In the genomic region with DNA sequence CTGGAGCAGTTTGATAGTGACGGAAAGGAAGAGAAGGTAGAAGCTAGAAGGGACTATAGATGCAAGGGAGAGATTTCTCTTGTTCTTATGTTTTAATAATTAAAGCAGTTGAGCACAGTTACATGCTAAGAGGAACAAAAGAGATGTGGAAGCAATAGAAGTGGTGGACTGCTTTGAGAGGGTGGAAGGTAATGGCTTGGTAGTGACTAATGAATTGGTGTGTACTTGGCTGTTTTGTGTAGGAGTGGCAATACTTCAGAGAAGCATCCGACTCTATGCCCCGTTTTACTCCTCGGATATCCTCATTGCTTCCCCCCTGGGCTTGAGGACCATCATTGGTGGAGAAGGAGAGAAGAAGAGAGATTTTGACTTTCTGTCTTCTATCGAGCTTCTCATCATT, we compare ENCODE assay signal across 1 cellular context.
TF ChIP-seq lines count a peak whose summit lies in the region.

No MANE protein-coding gene starts in this region.

TF ChIP-seq in HCT116, 20 proteins besides CTCF, POLR2A, EP300 and RAD21:
- TF ChIP-seq SIN3A (IDR thresholded peaks at IDR 0.05; ENCODE audit: low read depth), result no peak
- no peak for TF ChIP-seq CEBPB (IDR thresholded peaks at IDR 0.05; ENCODE audit: low read depth)
- TF ChIP-seq, protein P1, sequence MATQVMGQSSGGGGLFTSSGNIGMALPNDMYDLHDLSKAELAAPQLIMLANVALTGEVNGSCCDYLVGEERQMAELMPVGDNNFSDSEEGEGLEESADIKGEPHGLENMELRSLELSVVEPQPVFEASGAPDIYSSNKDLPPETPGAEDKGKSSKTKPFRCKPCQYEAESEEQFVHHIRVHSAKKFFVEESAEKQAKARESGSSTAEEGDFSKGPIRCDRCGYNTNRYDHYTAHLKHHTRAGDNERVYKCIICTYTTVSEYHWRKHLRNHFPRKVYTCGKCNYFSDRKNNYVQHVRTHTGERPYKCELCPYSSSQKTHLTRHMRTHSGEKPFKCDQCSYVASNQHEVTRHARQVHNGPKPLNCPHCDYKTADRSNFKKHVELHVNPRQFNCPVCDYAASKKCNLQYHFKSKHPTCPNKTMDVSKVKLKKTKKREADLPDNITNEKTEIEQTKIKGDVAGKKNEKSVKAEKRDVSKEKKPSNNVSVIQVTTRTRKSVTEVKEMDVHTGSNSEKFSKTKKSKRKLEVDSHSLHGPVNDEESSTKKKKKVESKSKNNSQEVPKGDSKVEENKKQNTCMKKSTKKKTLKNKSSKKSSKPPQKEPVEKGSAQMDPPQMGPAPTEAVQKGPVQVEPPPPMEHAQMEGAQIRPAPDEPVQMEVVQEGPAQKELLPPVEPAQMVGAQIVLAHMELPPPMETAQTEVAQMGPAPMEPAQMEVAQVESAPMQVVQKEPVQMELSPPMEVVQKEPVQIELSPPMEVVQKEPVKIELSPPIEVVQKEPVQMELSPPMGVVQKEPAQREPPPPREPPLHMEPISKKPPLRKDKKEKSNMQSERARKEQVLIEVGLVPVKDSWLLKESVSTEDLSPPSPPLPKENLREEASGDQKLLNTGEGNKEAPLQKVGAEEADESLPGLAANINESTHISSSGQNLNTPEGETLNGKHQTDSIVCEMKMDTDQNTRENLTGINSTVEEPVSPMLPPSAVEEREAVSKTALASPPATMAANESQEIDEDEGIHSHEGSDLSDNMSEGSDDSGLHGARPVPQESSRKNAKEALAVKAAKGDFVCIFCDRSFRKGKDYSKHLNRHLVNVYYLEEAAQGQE (IDR thresholded peaks at IDR 0.05; ENCODE audit: low read depth), result no peak
- no peak for TF ChIP-seq POLR2AphosphoS5 (IDR thresholded peaks at IDR 0.05; ENCODE audit: low read depth, low read length)
- TF ChIP-seq YY1 (IDR thresholded peaks at IDR 0.05; ENCODE audit: extremely low read depth, insufficient replicate concordance, low read depth, low read length), result no peak
- no peak for TF ChIP-seq ELF1 (IDR thresholded peaks at IDR 0.05; ENCODE audit: borderline replicate concordance, low read depth)
- no peak for TF ChIP-seq ZNF274 (IDR thresholded peaks at IDR 0.05; ENCODE audit: low read depth, low read length)
- TF ChIP-seq, protein P2, sequence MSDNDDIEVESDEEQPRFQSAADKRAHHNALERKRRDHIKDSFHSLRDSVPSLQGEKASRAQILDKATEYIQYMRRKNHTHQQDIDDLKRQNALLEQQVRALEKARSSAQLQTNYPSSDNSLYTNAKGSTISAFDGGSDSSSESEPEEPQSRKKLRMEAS (IDR thresholded peaks at IDR 0.05), result no peak
- TF ChIP-seq, protein P3, sequence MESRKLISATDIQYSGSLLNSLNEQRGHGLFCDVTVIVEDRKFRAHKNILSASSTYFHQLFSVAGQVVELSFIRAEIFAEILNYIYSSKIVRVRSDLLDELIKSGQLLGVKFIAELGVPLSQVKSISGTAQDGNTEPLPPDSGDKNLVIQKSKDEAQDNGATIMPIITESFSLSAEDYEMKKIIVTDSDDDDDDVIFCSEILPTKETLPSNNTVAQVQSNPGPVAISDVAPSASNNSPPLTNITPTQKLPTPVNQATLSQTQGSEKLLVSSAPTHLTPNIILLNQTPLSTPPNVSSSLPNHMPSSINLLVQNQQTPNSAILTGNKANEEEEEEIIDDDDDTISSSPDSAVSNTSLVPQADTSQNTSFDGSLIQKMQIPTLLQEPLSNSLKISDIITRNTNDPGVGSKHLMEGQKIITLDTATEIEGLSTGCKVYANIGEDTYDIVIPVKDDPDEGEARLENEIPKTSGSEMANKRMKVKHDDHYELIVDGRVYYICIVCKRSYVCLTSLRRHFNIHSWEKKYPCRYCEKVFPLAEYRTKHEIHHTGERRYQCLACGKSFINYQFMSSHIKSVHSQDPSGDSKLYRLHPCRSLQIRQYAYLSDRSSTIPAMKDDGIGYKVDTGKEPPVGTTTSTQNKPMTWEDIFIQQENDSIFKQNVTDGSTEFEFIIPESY (IDR thresholded peaks at IDR 0.05; ENCODE audit: extremely low read depth, insufficient replicate concordance, low read length), result no peak
- TF ChIP-seq EZH2 (IDR thresholded peaks at IDR 0.05), result no peak
- no peak for TF ChIP-seq EZH2phosphoT487 (IDR thresholded peaks at IDR 0.05; ENCODE audit: borderline replicate concordance)
